Comparison of ENCODE assay signal across 18 cellular contexts in the genomic region with DNA sequence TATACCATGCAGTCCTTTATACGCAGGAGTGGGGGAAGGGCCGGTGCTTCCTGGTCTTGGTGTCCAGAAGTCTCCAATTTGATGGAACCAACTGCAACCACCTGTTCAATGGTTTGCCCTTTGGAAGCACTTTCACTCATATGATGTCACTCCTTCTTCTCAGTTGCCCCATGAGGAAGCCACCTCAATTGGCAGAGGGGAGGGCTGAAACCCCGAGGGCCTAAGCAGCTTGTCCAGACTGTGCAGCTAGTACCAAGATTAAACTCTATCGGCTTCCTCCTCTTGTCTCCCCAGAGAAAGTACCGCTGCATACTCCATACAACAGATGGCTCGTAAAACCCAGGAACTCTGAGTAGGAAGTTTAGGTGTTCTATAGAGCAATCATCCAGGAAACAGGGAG.
A peak's percentile ranks its signal among the peaks of the same experiment; 100 is the strongest.
DNase-seq lines count a peak whose midpoint lies in the region; ATAC-seq lines count a peak whose summit lies in the region.
"Had no signal": no experiment of that assay in that cellular context is flagged by ENCODE, and none has a peak within 500 bp of the region (broad histone marks: within the 10 kb centered on the region; RNA-seq: fewer than 3 reads in every experiment).

No MANE protein-coding gene starts in this region.

- no peaks in the 10 kb centered on the region for H3K27me3 Mint-ChIP-seq in activated naive CD8-positive, alpha-beta T cell treated with anti-CD3 and anti-CD28 coated beads for 36 hours
- H3K27me3 Mint-ChIP-seq: CD4-positive, alpha-beta memory T cell; IgD-negative memory B cell had no signal

- H3K36me3 Mint-ChIP-seq in activated naive CD8-positive, alpha-beta T cell treated with anti-CD3 and anti-CD28 coated beads for 36 hours: peaks cover 2% of the 10 kb centered on the region
- H3K36me3 Mint-ChIP-seq: CD14-positive monocyte; CD4-positive, alpha-beta memory T cell; IgD-negative memory B cell had no signal

- H3K4me1 Mint-ChIP-seq in activated naive CD8-positive, alpha-beta T cell treated with anti-CD3 and anti-CD28 coated beads for 36 hours: no peaks in the 10 kb centered on the region
- H3K4me1 Mint-ChIP-seq: CD14-positive monocyte; CD4-positive, alpha-beta memory T cell; IgD-negative memory B cell had no signal

- H3K27ac Mint-ChIP-seq in activated naive CD8-positive, alpha-beta T cell treated with anti-CD3 and anti-CD28 coated beads for 36 hours: no peak overlapping the region
- H3K27ac Mint-ChIP-seq: CD14-positive monocyte; CD4-positive, alpha-beta memory T cell; HFFc6; IgD-negative memory B cell had no signal

- intact Hi-C loops in left colon (cut with DNase I, micrococcal nuclease): no loop called here

- ATAC-seq in HG02588 (IDR thresholded peaks at IDR 0.05; ENCODE audit: unreplicated experiment) (no peak), left colon (no peak)
- ATAC-seq: HCT116, HepG2 had no signal

- DNase-seq in NCI-H1694 treated with DMSO at 0.1 percent for 48 hours (lab: John Stamatoyannopoulos, UW): peak; percentile 30
- no peak for DNase-seq in NCI-H1694 (lab: John Stamatoyannopoulos, UW)
- DNase-seq in NCI-H524 treated with DMSO at 0.1 percent for 48 hours (lab: John Stamatoyannopoulos, UW): peak; percentile 73
- DNase-seq in RPMI8226: peak; percentile 58
- no peak for DNase-seq in left colon
- no peak for DNase-seq in activated naive CD8-positive, alpha-beta T cell treated with anti-CD3 and anti-CD28 coated beads for 36 hours
- DNase-seq: 8988T; CD4-positive, alpha-beta memory T cell; DMS79; GDM1; GOT3; H7; HFFc6 had no signal

- no peak overlapping the region for H3K4me3 Mint-ChIP-seq in activated naive CD8-positive, alpha-beta T cell treated with anti-CD3 and anti-CD28 coated beads for 36 hours
- H3K4me3 Mint-ChIP-seq: CD14-positive monocyte; CD4-positive, alpha-beta memory T cell; HFFc6; IgD-negative memory B cell had no signal

- H3K9me3 Mint-ChIP-seq in activated naive CD8-positive, alpha-beta T cell treated with anti-CD3 and anti-CD28 coated beads for 36 hours: peaks cover 2% of the 10 kb centered on the region

Comparison
In these comparisons a context has a peak if more than half of its experiments do, and no peak if none do; other contexts are left out.
1. DNase-seq: peak in NCI-H1694 treated with DMSO at 0.1 percent for 48 hours (single experiment), NCI-H524 treated with DMSO at 0.1 percent for 48 hours (single experiment) and RPMI8226 (single experiment); none in NCI-H1694 (single experiment), left colon (0 of 2) and activated naive CD8-positive, alpha-beta T cell treated with anti-CD3 and anti-CD28 coated beads for 36 hours (single experiment).